In the genomic region with DNA sequence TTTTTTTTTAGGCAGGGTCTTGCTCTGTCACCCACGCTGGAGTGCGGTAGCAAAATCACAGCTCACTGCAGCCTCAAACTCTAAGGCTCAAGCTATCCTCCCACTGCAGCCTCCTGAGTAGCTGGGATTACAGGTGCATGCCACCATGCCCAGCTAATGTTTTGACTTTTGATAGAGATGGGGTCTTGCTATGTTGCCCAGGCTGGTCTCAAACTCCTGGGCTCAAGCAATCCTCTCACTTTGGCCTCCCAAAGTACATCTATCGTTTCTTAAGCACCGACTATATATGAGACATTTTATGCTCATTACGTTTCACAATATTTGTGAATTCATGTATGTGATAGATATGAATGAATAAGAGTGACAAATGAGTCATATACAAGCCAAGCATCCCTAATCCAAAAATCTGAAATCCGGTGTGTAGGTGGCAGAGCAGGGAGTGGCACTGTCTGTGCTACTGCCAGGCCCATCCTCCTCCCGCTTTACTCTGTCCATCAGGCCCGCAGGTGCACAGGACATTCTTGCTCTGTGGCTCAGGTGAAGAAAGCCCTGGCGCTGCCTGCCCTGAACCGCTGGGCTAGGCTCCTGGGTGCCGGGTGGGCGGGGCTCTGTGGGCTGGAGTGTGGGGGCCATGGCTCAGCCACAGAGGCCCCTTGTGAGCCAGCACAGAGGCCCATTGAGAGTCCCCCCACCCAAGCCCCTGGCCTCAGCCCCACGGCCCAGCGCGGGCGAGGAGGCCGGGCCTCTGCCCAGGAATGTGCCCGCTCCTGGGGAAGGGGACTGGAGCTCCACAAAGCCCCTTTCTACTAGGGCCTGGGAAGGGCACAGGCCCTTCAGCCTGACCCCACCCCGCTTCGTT, we compare ENCODE assay signal across 21 cellular contexts. TPM values are rescaled to one million over a fixed set of nuclear protein-coding genes. Genes with fewer than 3 reads are reported as not detected.
DNase-seq lines count a peak whose midpoint lies in the region; ATAC-seq, FAIRE-seq and TF ChIP-seq lines count a peak whose summit lies in the region.
"Had no signal": no experiment of that assay in that cellular context is flagged by ENCODE, and none has a peak within 500 bp of the region (broad histone marks: within the 10 kb centered on the region; RNA-seq: fewer than 3 reads in every experiment).

No MANE protein-coding gene starts in this region.

- no peak for TF ChIP-seq POLR2A in K562 (conservative IDR thresholded peaks at IDR 0.05)
- TF ChIP-seq POLR2A in gastroesophageal sphincter (IDR thresholded peaks at IDR 0.05): no peak

- H3K27ac Mint-ChIP-seq in chondrocyte (ENCODE audit: unreplicated experiment): no peak overlapping the region
- H3K27ac Mint-ChIP-seq: CD4-positive, alpha-beta T cell; HFFc6 had no signal

- no peaks in the 10 kb centered on the region for H3K27me3 ChIP-seq in K562 (ENCODE audit: control insufficient read depth in 2 of 2, insufficient read depth in 2 of 2, low read length in 2 of 2)
- H3K27me3 ChIP-seq in gastroesophageal sphincter: no peaks in the 10 kb centered on the region
- H3K27me3 ChIP-seq in tibial artery: no peaks in the 10 kb centered on the region
- H3K27me3 ChIP-seq: BE2C had no signal

- H3K4me2 ChIP-seq in K562 (ENCODE audit: insufficient read depth, low read length): no peak overlapping the region
- H3K4me2 ChIP-seq: KMS-11 had no signal

- 0 out of 3 replicates have a peak, but pooled peaks cover under 1% of the 10 kb centered on the region for H3K79me2 ChIP-seq in K562 (ENCODE audit: control insufficient read depth, insufficient read depth, low read length)

- WGBS in K562 (ENCODE audit: insufficient coverage, low coverage, missing lambda C conversion rate): 95% methylated on average over 20 of the region's 20 CpGs
- 78 to 79% methylated on average over 5 of the region's 20 CpGs for whole genome bisulfite sequencing in gastroesophageal sphincter (ENCODE audit: low coverage in 1 of 2), 2 donors

- in situ Hi-C loops in K562 (cut with MboI): no loop called here

- H3K9me3 ChIP-seq in K562 (replicated peaks; ENCODE audit: control insufficient read depth, insufficient read depth, low read depth, low read length) (no peaks in the 10 kb centered on the region), gastroesophageal sphincter (no peaks in the 10 kb centered on the region), tibial artery (no peaks in the 10 kb centered on the region)
- H3K9me3 ChIP-seq: BE2C had no signal

- H3K36me3 ChIP-seq in K562 (ENCODE audit: control insufficient read depth, insufficient read depth, low read length) (peaks cover 86% of the 10 kb centered on the region; the same call in 2 of the 3 replicates), gastroesophageal sphincter (peaks cover 0 to 90% of the 10 kb centered on the region in 2 donors), tibial artery (peaks cover 74 to 95% (median 89%) of the 10 kb centered on the region in 3 donors)
- H3K36me3 ChIP-seq: BE2C had no signal

- intact Hi-C loops in Right ventricle myocardium superior (cut with DNase I) (no loop called here), Right ventricle myocardium inferior (cut with DNase I) (no loop called here), K562 (cut with micrococcal nuclease) (no loop called here), tibial artery (cut with DNase I; ENCODE audit: low total_unique reads) (no loop called here)

- CTCF ChIA-PET in K562 (lab: Yijun Ruan, JAX; ENCODE audit: low intra/inter-chr PET ratio): no interaction called here

- DNase-seq in Right ventricle myocardium superior (peak; percentile 39), Right ventricle myocardium inferior (ENCODE audit: missing footprints) (no peak), K562 (ENCODE audit: extremely low read depth in 1 of 4, low spot score in 3 of 4) (no peak), tibial artery (no peak), anterior cingulate cortex (lab: John Stamatoyannopoulos, UW) (no peak), chondrocyte (ENCODE audit: low spot score) (no peak)
- DNase-seq: 8988T; BE2C; CD4-positive, alpha-beta T cell; EL; HFFc6; NCI-H1092; NCI-H146; NCI-H2081 treated with DMSO at 0.1 percent for 48 hours; NCI-H510A; SHP77 treated with DMSO at 0.1 percent for 48 hours had no signal

- TF ChIP-seq RAD21 in K562 (CRISPR knock-in tag; conservative IDR thresholded peaks at IDR 0.05 in 1 of 2, IDR thresholded peaks at IDR 0.05 in 1 of 2): no peak

- H3K27ac ChIP-seq in K562 (ENCODE audit: extremely low read depth, low read depth, low read length) (no peak overlapping the region), gastroesophageal sphincter (peak overlapping the region in 3 of 4 donors; percentile 60 to 98 (median 98)), tibial artery (peak overlapping the region; percentile 48 to 96)
- H3K27ac ChIP-seq: KMS-11 had no signal

- H3K4me1 ChIP-seq in K562 (replicated peaks in 1 of 2; ENCODE audit: control insufficient read depth in 2 of 2, insufficient read depth in 2 of 2, low read length in 2 of 2) (peaks cover 10 to 50% of the 10 kb centered on the region in 2 experiments), gastroesophageal sphincter (peaks cover 10 to 58% (median 35%) of the 10 kb centered on the region in 3 donors), tibial artery (peaks cover 0 to 51% (median 38%) of the 10 kb centered on the region in 4 donors)
- H3K4me1 ChIP-seq: BE2C had no signal

- H3K9me1 ChIP-seq in K562 (ENCODE audit: control insufficient read depth, insufficient read depth, low read length): no peaks in the 10 kb centered on the region

- no peak overlapping the region for H2AFZ ChIP-seq in K562 (ENCODE audit: low read depth, low read length)

- peaks cover 33% of the 10 kb centered on the region for H3K36me3 Mint-ChIP-seq in chondrocyte (ENCODE audit: low read depth)

- peaks cover 13% of the 10 kb centered on the region for H3K4me1 Mint-ChIP-seq in chondrocyte (ENCODE audit: low read depth)

- H3K4me3 Mint-ChIP-seq in chondrocyte (ENCODE audit: unreplicated experiment): no peak overlapping the region
- H3K4me3 Mint-ChIP-seq: CD4-positive, alpha-beta T cell; HFFc6 had no signal

- TF ChIP-seq EP300 in K562 (IDR thresholded peaks at IDR 0.05; ENCODE audit: low read length): no peak
- no peak for TF ChIP-seq EP300 in gastroesophageal sphincter (IDR thresholded peaks at IDR 0.05)

- H4K20me1 ChIP-seq in K562 (replicated peaks; ENCODE audit: control insufficient read depth, insufficient read depth, low read length): no peaks in the 10 kb centered on the region

- H3K27me3 Mint-ChIP-seq in chondrocyte (ENCODE audit: low read depth): no peaks in the 10 kb centered on the region
- H3K27me3 Mint-ChIP-seq: CD4-positive, alpha-beta T cell had no signal

- ATAC-seq in Right ventricle myocardium superior (ENCODE audit: poor library complexity) (no peak), Right ventricle myocardium inferior (no peak), K562 (no peak), gastroesophageal sphincter (no peak), GM18520 (IDR thresholded peaks at IDR 0.05; ENCODE audit: unreplicated experiment) (no peak)

- H3K9me3 Mint-ChIP-seq in chondrocyte (ENCODE audit: low read depth): no peaks in the 10 kb centered on the region
- H3K9me3 Mint-ChIP-seq: CD4-positive, alpha-beta T cell; HFFc6 had no signal

- H3K4me3 ChIP-seq in K562: no peak overlapping the region
- H3K4me3 ChIP-seq in gastroesophageal sphincter: no peak overlapping the region
- H3K4me3 ChIP-seq in tibial artery: no peak overlapping the region

- POLR2A ChIA-PET in K562 (lab: Yijun Ruan, JAX): interaction anchor here (0.6 kb wide), 1 partner anchor 10 kb away, joined by 3 read pairs; no protein-coding TSS in a partner anchor

- BruUV-seq in K562 (replicated peaks; lab: Mats Ljungman, UMichigan): no TSS peak

- TF ChIP-seq CTCF in K562 (IDR thresholded peaks at IDR 0.05 in 2 of 3, conservative IDR thresholded peaks at IDR 0.05 in 1 of 3; ENCODE audit: insufficient read depth in 2 of 3, low read depth in 1 of 3, low read length in 3 of 3) (no peak), gastroesophageal sphincter (IDR thresholded peaks at IDR 0.05) (no peak), tibial artery (IDR thresholded peaks at IDR 0.05) (no peak), chondrocyte (IDR thresholded peaks at IDR 0.05) (no peak)

- peak; percentile 46 for FAIRE-seq in K562 (lab: Jason Lieb, UNC)
- FAIRE-seq: GM19239, H1 had no signal

- H3K9ac ChIP-seq in K562 (ENCODE audit: insufficient read depth in 1 of 2, low read depth in 2 of 2, low read length in 2 of 2): no peak overlapping the region
- H3K9ac ChIP-seq: KMS-11 had no signal

TF ChIP-seq in K562, 482 proteins besides CTCF, POLR2A, EP300 and RAD21 (continues in another document):
- no peak for TF ChIP-seq BRCA1 (IDR thresholded peaks at IDR 0.05)
- no peak for TF ChIP-seq BRCA1 (CRISPR knock-in tag; IDR thresholded peaks at IDR 0.05)
- no peak for TF ChIP-seq SMARCC2 (IDR thresholded peaks at IDR 0.05; ENCODE audit: low read depth)
- TF ChIP-seq ZNF217 (CRISPR knock-in tag; IDR thresholded peaks at IDR 0.05): no peak
- TF ChIP-seq ZNF121 (CRISPR knock-in tag; conservative IDR thresholded peaks at IDR 0.05): peak; percentile 60; the same call in 1 of the 2 replicates

RNA-seq across cellular contexts. Expression of a gene that starts 45.3 kb away (rescaled TPM):
- total RNA-seq in Right ventricle myocardium superior (263 TPM), Right ventricle myocardium inferior (269 TPM), K562 (2014; rRNA removed) (21.0 and 31.3 TPM in 2 replicates), K562 (2014; rRNA removed; fragmentation: Illumina TruSeq; extraction: Trizol) (11.4 and 15.7 TPM in 2 replicates), K562 (2015; rRNA removed; fragmentation: Illumina TruSeq; extraction: Trizol) (13.7 and 17.1 TPM in 2 replicates), K562 (2021) (139 and 160 TPM in 2 replicates), gastroesophageal sphincter (1,000 to 10,000 TPM in 1 of 4 donors, 100 to 1,000 TPM in 3; 311 to 1,021 (median 351) TPM), chondrocyte (348 to 488 TPM (median 481 TPM) in 3 replicates)
- 232 and 574 TPM in 2 replicates for total RNA-seq in K562 (2011; cell fraction: chromatin; rRNA removed; ENCODE audit: low replicate concordance)
- 235 and 282 TPM in 2 replicates for total RNA-seq in K562 (2011; cell fraction: nucleolus; rRNA removed)
- total RNA-seq in K562 (2011; cell fraction: nucleoplasm; rRNA removed): 178 and 183 TPM in 2 replicates
- polyA plus RNA-seq in K562 (2011; rRNA removed) (9.9 and 20.6 TPM in 2 replicates), K562 (2014; fragmentation: Illumina TruSeq; extraction: Trizol) (30.9 and 52.3 TPM in 2 replicates), K562 (2014; fragmentation: Nextera tagmentation; extraction: Ambion mirVana) (under 1 TPM; 0.14 to 0.86 TPM), K562 (2014; rRNA removed) (29.9 and 34.2 TPM in 2 replicates)
- 14.0 and 24.0 TPM in 2 replicates for polyA plus RNA-seq in K562 (2011; cell fraction: cytosol; rRNA removed)
- polyA plus RNA-seq in K562 (2011; cell fraction: nucleus; rRNA removed): 101 and 113 TPM in 2 replicates
- 55.2 and 134 TPM in 2 replicates for polyA plus RNA-seq in K562 (2012)
- 23.2 and 36.8 TPM in 2 replicates for polyA minus RNA-seq in K562 (2011; rRNA and poly(A)+ RNA removed)
- 58.5 and 103 TPM in 2 replicates for polyA minus RNA-seq in K562 (2011; cell fraction: cytosol; rRNA and poly(A)+ RNA removed)
- 67.2 and 102 TPM in 2 replicates for polyA minus RNA-seq in K562 (2011; cell fraction: nucleus; rRNA and poly(A)+ RNA removed)
